Comparison of ENCODE assay signal across 14 cellular contexts in genomic region chr14:75335588-75335987, GRCh38. TPM values are rescaled to one million over a fixed set of nuclear protein-coding genes. Genes with fewer than 3 reads are reported as not detected.
DNase-seq lines count a peak whose midpoint lies in the region; ATAC-seq, FAIRE-seq and TF ChIP-seq lines count a peak whose summit lies in the region.
"Had no signal": no experiment of that assay in that cellular context is flagged by ENCODE, and none has a peak within 500 bp of the region (broad histone marks: within the 10 kb centered on the region; RNA-seq: fewer than 3 reads in every experiment).

No MANE protein-coding gene starts in this region.

- no peak overlapping the region for H3K27ac ChIP-seq in CD4-positive, alpha-beta T cell (ENCODE audit: low read depth, low read length)
- H3K27ac ChIP-seq in cingulate gyrus (ENCODE audit: low read depth, low read length), result peak overlapping the region; percentile 19
- H3K27ac ChIP-seq in stomach, result peak overlapping the region in 1 of 5 donors; percentile 8

- TF ChIP-seq CTCF in CD4-positive, alpha-beta T cell (IDR thresholded peaks at IDR 0.05), result no peak
- no peak for TF ChIP-seq CTCF in stomach (IDR thresholded peaks at IDR 0.05)

- WGBS in stomach, 5 donors, result 74 to 89% (median 84%) methylated on average over 6 of the region's 6 CpGs

- peaks cover 0 to 17% (median 8%) of the 10 kb centered on the region in 4 donors for H3K4me1 ChIP-seq in stomach

- H3K27ac Mint-ChIP-seq in CD4-positive, alpha-beta T cell, result peak overlapping the region; percentile 93
- H3K27ac Mint-ChIP-seq: stimulated activated naive CD8-positive, alpha-beta T cell treated with anti-CD3 and anti-CD28 coated beads, Interleukin-15, Interleukin-2, amounts not matched to agents 100 ng/mL and 50 ng/mL, for 24 hours had no signal

- no peaks in the 10 kb centered on the region for H3K36me3 ChIP-seq in stomach

- no peaks in the 10 kb centered on the region for H3K9me3 ChIP-seq in CD4-positive, alpha-beta T cell (ENCODE audit: control insufficient read depth, low read length)
- no peaks in the 10 kb centered on the region for H3K9me3 ChIP-seq in stomach

- no peak for ATAC-seq in CD4-positive, alpha-beta T cell (ENCODE audit: poor library complexity)
- ATAC-seq in HG03571 (IDR thresholded peaks at IDR 0.05; ENCODE audit: unreplicated experiment) (no peak), Right ventricle myocardium superior (ENCODE audit: poor library complexity) (no peak)
- ATAC-seq: activated CD4-positive, CD25-positive, alpha-beta regulatory T cell treated with anti-CD3 and anti-CD28 coated beads, Interleukin-2, amount 50 U/mL, for 24 hours had no signal

- H3K27me3 Mint-ChIP-seq in CD4-positive, alpha-beta T cell, result no peaks in the 10 kb centered on the region
- H3K27me3 Mint-ChIP-seq: stimulated activated naive CD8-positive, alpha-beta T cell treated with anti-CD3 and anti-CD28 coated beads, Interleukin-15, Interleukin-2, amounts not matched to agents 100 ng/mL and 50 ng/mL, for 24 hours had no signal

- peak overlapping the region; percentile 75 for H3K4me3 Mint-ChIP-seq in CD4-positive, alpha-beta T cell

- H3K36me3 Mint-ChIP-seq in CD4-positive, alpha-beta T cell (ENCODE audit: low read depth), result no peaks in the 10 kb centered on the region

- peaks cover 33% of the 10 kb centered on the region for H3K4me1 Mint-ChIP-seq in CD4-positive, alpha-beta T cell (ENCODE audit: low read depth)

- H3K9me3 Mint-ChIP-seq in CD4-positive, alpha-beta T cell, result no peaks in the 10 kb centered on the region
- H3K9me3 Mint-ChIP-seq: stimulated activated naive CD8-positive, alpha-beta T cell treated with anti-CD3 and anti-CD28 coated beads, Interleukin-15, Interleukin-2, amounts not matched to agents 100 ng/mL and 50 ng/mL, for 24 hours had no signal

- CTCF ChIA-PET in CD4-positive, alpha-beta T cell (lab: Charles Lee), result interaction anchor here (0.6 kb wide), 1 partner anchor 1962 kb away, joined by 3 read pairs; no protein-coding TSS in a partner anchor

- no peak for TF ChIP-seq POLR2A in stomach (IDR thresholded peaks at IDR 0.05)

- TF ChIP-seq EP300 in stomach (IDR thresholded peaks at IDR 0.05), result no peak

- no peaks in the 10 kb centered on the region for H3K27me3 ChIP-seq in CD4-positive, alpha-beta T cell (ENCODE audit: control insufficient read depth, insufficient read depth, low read length)
- no peaks in the 10 kb centered on the region for H3K27me3 ChIP-seq in stomach

- POLR2A ChIA-PET in CD4-positive, alpha-beta T cell (lab: Charles Lee), result interaction anchor here (0.6 to 0.7 kb wide), 2 partner anchors 40 to 187 kb away, joined by 3 to 4 read pairs; no protein-coding TSS in a partner anchor

- intact Hi-C loops in CD4-positive, alpha-beta T cell (cut with DNase I, micrococcal nuclease), result no loop called here
- intact Hi-C loops in stomach (cut with DNase I; ENCODE audit: low total_unique reads), result no loop called here
- intact Hi-C loops in Right ventricle myocardium superior (cut with DNase I), result no loop called here

- no peak overlapping the region for H3K4me3 ChIP-seq in stomach

- FAIRE-seq in HTR-8/SVneo (lab: Jason Lieb, UNC), result peak; percentile 38

- DNase-seq in CD4-positive, alpha-beta T cell, result no peak
- no peak for DNase-seq in HTR-8/SVneo (ENCODE audit: insufficient read length, low spot score)
- peak in 48 of 56 donors; percentile 8 to 79 (median 44) for DNase-seq in nucleus accumbens (lab: John Stamatoyannopoulos, UW)
- no peak for DNase-seq in stomach
- no peak for DNase-seq in Right ventricle myocardium superior
- no peak for DNase-seq in stimulated activated naive CD4-positive, alpha-beta T cell treated with Interleukin-2 at 50 U/mL for 16 hours (lab: John Stamatoyannopoulos, UW)
- DNase-seq: activated gamma-delta T cell; cortex of kidney; NCI-H82; stimulated activated CD4-positive, alpha-beta T cell treated with anti-CD3 and anti-CD28 coated beads, Interleukin-4, amount 100 ng/mL, for 1 hour had no signal

RNA-seq across cellular contexts. Expression of gene FOS, which starts 57.0 kb away (rescaled TPM):
- 1,000 to 10,000 TPM; 1,565 to 1,685 TPM for total RNA-seq in CD4-positive, alpha-beta T cell
- 1,000 to 10,000 TPM in 1 of 5 donors, 100 to 1,000 TPM in 4; 134 to 1,274 (median 649) TPM for total RNA-seq in stomach
- 10 to 100 TPM; 62.2 to 82.0 (median 77.1) TPM for polyA plus RNA-seq in stomach
- total RNA-seq in Right ventricle myocardium superior, result 11.9 TPM

Comparison
In these comparisons a context has a peak if more than half of its experiments do, and no peak if none do; other contexts are left out.
1. DNase-seq: peak in nucleus accumbens (48 of 56); none in CD4-positive, alpha-beta T cell (0 of 10), HTR-8/SVneo (single experiment), stomach (single experiment), Right ventricle myocardium superior (single experiment) and stimulated activated naive CD4-positive, alpha-beta T cell treated with Interleukin-2 at 50 U/mL for 16 hours (single experiment).
2. RNA of gene FOS, which starts 57.0 kb away (total RNA-seq): 1,565 to 1,685 TPM in CD4-positive, alpha-beta T cell and 134 to 1,274 TPM in stomach; 11.9 TPM in Right ventricle myocardium superior (single experiment); every median in the first group is over 10 times any median in the second.